Comparison of ENCODE assay signal across 7 cellular contexts in genomic region chr14:100547633-100548294, GRCh38. TPM values are rescaled to one million over a fixed set of nuclear protein-coding genes. Genes with fewer than 3 reads are reported as not detected.
DNase-seq lines count a peak whose midpoint lies in the region; ATAC-seq and TF ChIP-seq lines count a peak whose summit lies in the region.

No MANE protein-coding gene starts in this region.

- ATAC-seq in left colon (peak; percentile 68), GM21786 (IDR thresholded peaks at IDR 0.05; ENCODE audit: unreplicated experiment) (no peak)

- H3K36me3 ChIP-seq in GM23248 (ENCODE audit: low read depth): no peaks in the 10 kb centered on the region
- H3K36me3 ChIP-seq in uterus: no peaks in the 10 kb centered on the region
- H3K36me3 ChIP-seq in H7 (replicated peaks; ENCODE audit: control insufficient read depth, insufficient read depth, low read length): no peaks in the 10 kb centered on the region

- H3K4me1 ChIP-seq in GM23248 (ENCODE audit: insufficient read depth) (no peaks in the 10 kb centered on the region), uterus (peaks cover 0 to 7% of the 10 kb centered on the region in 2 donors)

- no peak overlapping the region for H3K4me2 ChIP-seq in GM23248 (ENCODE audit: unreplicated experiment)

- H3K79me2 ChIP-seq in GM23248 (ENCODE audit: insufficient read depth): no peaks in the 10 kb centered on the region

- H3K9ac ChIP-seq in GM23248: no peak overlapping the region

- WGBS in GM23248 (ENCODE audit: low coverage in 1 of 2, low lambda C conversion rate in 2 of 2, missing lambda C conversion rate in 2 of 2), 2 experiments: 40 to 48% methylated on average over 17 to 18 of the region's 18 CpGs

- no peaks in the 10 kb centered on the region for H3F3A ChIP-seq in GM23248 (ENCODE audit: insufficient read depth)

- intact Hi-C loops in left colon (cut with DNase I, micrococcal nuclease): no loop called here
- intact Hi-C loops in uterus (cut with DNase I; ENCODE audit: low total_unique reads): no loop called here

- H3K27me3 ChIP-seq in GM23248 (replicated peaks; ENCODE audit: insufficient read depth) (no peaks in the 10 kb centered on the region), uterus (no peaks in the 10 kb centered on the region), H7 (ENCODE audit: control insufficient read depth, insufficient read depth, low read length) (peaks cover 7% of the 10 kb centered on the region)

- no peak overlapping the region for H3K4me3 ChIP-seq in GM23248
- H3K4me3 ChIP-seq in uterus: no peak overlapping the region
- no peak overlapping the region for H3K4me3 ChIP-seq in H7 (ENCODE audit: insufficient read depth, low read depth, low read length)

- in situ Hi-C loops in GM23248 (cut with MboI): no loop called here

- H3K27ac ChIP-seq in GM23248 (no peak overlapping the region), uterus (peak overlapping the region in 1 of 2 donors; percentile 83)

- DNase-seq in GM23248 (peak; percentile 65), NCI-H774 (lab: John Stamatoyannopoulos, UW) (peak; percentile 20), left colon (peak; percentile 85 to 86), uterus (peak; percentile 63 to 79), H7 (no peak)
- peak; percentile 78 for DNase-seq in activated effector memory CD4-positive, alpha-beta T cell treated with anti-CD3 and anti-CD28 coated beads, Interleukin-2, amount 50 U/mL, for 16 hours

- H3K9me2 ChIP-seq in GM23248 (ENCODE audit: insufficient read depth): no peaks in the 10 kb centered on the region

- TF ChIP-seq CTCF in uterus (IDR thresholded peaks at IDR 0.05): no peak

- no peak overlapping the region for H2AFZ ChIP-seq in GM23248

- H4K20me1 ChIP-seq in GM23248 (ENCODE audit: insufficient read depth): no peaks in the 10 kb centered on the region

- no peak for TF ChIP-seq POLR2A in uterus (IDR thresholded peaks at IDR 0.05)

- no peaks in the 10 kb centered on the region for H3K9me3 ChIP-seq in GM23248 (ENCODE audit: low read depth)
- no peaks in the 10 kb centered on the region for H3K9me3 ChIP-seq in uterus

RNA-seq across cellular contexts. Expression of gene BEGAIN, which starts 39.5 kb away (rescaled TPM):
- total RNA-seq in GM23248 (2014; rRNA removed; shearing (Covaris generic)): 0.11 and 1.4 TPM in 2 replicates
- 0.60 and 0.65 TPM in 2 replicates for polyA plus RNA-seq in GM23248 (2016; fragmentation: Nextera tagmentation; extraction: Ambion mirVana)
- total RNA-seq in left colon: 1 to 10 TPM; 1.4 to 2.0 TPM
- total RNA-seq in uterus: 10 to 100 TPM in 1 of 4 donors, 1 to 10 TPM in 2, not detected in 1; 2.6 to 16.5 (median 4.4) TPM
- total RNA-seq in H7 (2014; rRNA removed; shearing (Covaris generic)): 1.3 and 3.3 TPM in 2 replicates
